18 cellular contexts compared by ENCODE assay signal in the genomic region with DNA sequence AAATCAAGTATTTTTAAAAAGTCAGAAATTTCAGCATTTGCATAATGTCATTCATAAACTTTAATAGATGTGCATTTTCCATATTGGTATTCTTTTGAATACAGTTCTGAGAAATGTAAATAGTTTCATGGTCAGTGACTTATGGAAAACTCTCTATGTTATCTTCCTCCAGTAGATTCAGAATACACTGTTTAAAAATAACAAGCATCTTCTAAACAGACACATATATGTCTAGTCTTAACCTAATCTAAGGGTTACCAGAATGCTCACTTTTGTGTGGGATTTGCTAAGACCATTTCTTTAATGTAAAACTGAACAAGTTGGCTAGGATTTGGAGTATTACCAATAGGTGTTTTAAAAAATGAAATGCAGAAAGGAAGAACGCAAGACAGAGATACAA.
DNase-seq lines count a peak whose midpoint lies in the region; TF ChIP-seq lines count a peak whose summit lies in the region.
"Had no signal": no experiment of that assay in that cellular context is flagged by ENCODE, and none has a peak within 500 bp of the region (broad histone marks: within the 10 kb centered on the region; RNA-seq: fewer than 3 reads in every experiment).

No MANE protein-coding gene starts in this region.

- H3K4me2 ChIP-seq in neural progenitor cell: no peak overlapping the region
- H3K4me2 ChIP-seq: BLaER1 had no signal

- no peaks in the 10 kb centered on the region for H3K79me2 ChIP-seq in neural progenitor cell (ENCODE audit: low read depth)

- in situ Hi-C loops in KBM-7 (cut with MboI; ENCODE audit: low pct_unique_long_range_greater_than_20kb, low sequenced_read_pairs): no loop called here
- in situ Hi-C loops in G401 (cut with HindIII; ENCODE audit: low sequenced_read_pairs): no loop called here

- H3K27me3 ChIP-seq in neural progenitor cell: no peaks in the 10 kb centered on the region
- H3K27me3 ChIP-seq: BLaER1 had no signal

- H3K36me3 ChIP-seq in neural progenitor cell: no peaks in the 10 kb centered on the region
- H3K36me3 ChIP-seq: BLaER1 had no signal

- H3K9me3 ChIP-seq in neural progenitor cell (ENCODE audit: low read depth): no peaks in the 10 kb centered on the region
- H3K9me3 ChIP-seq: BLaER1 had no signal

- CTCF ChIA-PET in activated naive CD4-positive, alpha-beta T cell treated with anti-CD3 and anti-CD28 coated beads for 36 hours (lab: Charles Lee): interaction anchor here (0.6 kb wide), 1 partner anchor 85 kb away, joined by 3 read pairs; no protein-coding TSS in a partner anchor

- H3K27ac ChIP-seq in neural progenitor cell: no peak overlapping the region
- H3K27ac ChIP-seq: BLaER1, HL-60 had no signal

- no peaks in the 10 kb centered on the region for H4K20me1 ChIP-seq in neural progenitor cell (ENCODE audit: low read depth)
- H4K20me1 ChIP-seq: BLaER1 had no signal

- TF ChIP-seq CTCF in neural progenitor cell (IDR thresholded peaks at IDR 0.05): no peak

- intact Hi-C loops in activated naive CD4-positive, alpha-beta T cell treated with anti-CD3 and anti-CD28 coated beads for 36 hours (cut with micrococcal nuclease): no loop called here

- H3K4me3 ChIP-seq in neural progenitor cell: no peak overlapping the region
- H3K4me3 ChIP-seq: BLaER1 had no signal

- peak overlapping the region; percentile 26 for H3K27ac Mint-ChIP-seq in activated naive CD4-positive, alpha-beta T cell treated with anti-CD3 and anti-CD28 coated beads, Interleukin-2, amount 50 U/mL, for 24 hours
- H3K27ac Mint-ChIP-seq in activated naive CD4-positive, alpha-beta T cell treated with anti-CD3 and anti-CD28 coated beads for 36 hours: no peak overlapping the region
- H3K27ac Mint-ChIP-seq in neural progenitor cell: no peak overlapping the region
- H3K27ac Mint-ChIP-seq: CD14-positive monocyte; CD4-positive, alpha-beta memory T cell; HFFc6 had no signal

- no peak overlapping the region for H3K4me3 Mint-ChIP-seq in activated naive CD4-positive, alpha-beta T cell treated with anti-CD3 and anti-CD28 coated beads, Interleukin-2, amount 50 U/mL, for 24 hours
- no peak overlapping the region for H3K4me3 Mint-ChIP-seq in activated naive CD4-positive, alpha-beta T cell treated with anti-CD3 and anti-CD28 coated beads for 36 hours
- no peak overlapping the region for H3K4me3 Mint-ChIP-seq in neural progenitor cell
- H3K4me3 Mint-ChIP-seq: CD14-positive monocyte; CD4-positive, alpha-beta memory T cell; HFFc6 had no signal

- H3K27me3 Mint-ChIP-seq in activated naive CD4-positive, alpha-beta T cell treated with anti-CD3 and anti-CD28 coated beads, Interleukin-2, amount 50 U/mL, for 24 hours: no peaks in the 10 kb centered on the region
- H3K27me3 Mint-ChIP-seq in activated naive CD4-positive, alpha-beta T cell treated with anti-CD3 and anti-CD28 coated beads for 36 hours (ENCODE audit: low read depth): no peaks in the 10 kb centered on the region
- peaks cover 4% of the 10 kb centered on the region for H3K27me3 Mint-ChIP-seq in neural progenitor cell (ENCODE audit: insufficient read depth, low read depth)

- no peak overlapping the region for H3K9ac ChIP-seq in neural progenitor cell
- H3K9ac ChIP-seq: BLaER1 had no signal

- no peaks in the 10 kb centered on the region for H3K36me3 Mint-ChIP-seq in activated naive CD4-positive, alpha-beta T cell treated with anti-CD3 and anti-CD28 coated beads, Interleukin-2, amount 50 U/mL, for 24 hours
- no peaks in the 10 kb centered on the region for H3K36me3 Mint-ChIP-seq in activated naive CD4-positive, alpha-beta T cell treated with anti-CD3 and anti-CD28 coated beads for 36 hours (ENCODE audit: low read depth)
- H3K36me3 Mint-ChIP-seq in neural progenitor cell: no peaks in the 10 kb centered on the region
- H3K36me3 Mint-ChIP-seq: CD14-positive monocyte; CD4-positive, alpha-beta memory T cell had no signal

- peak; percentile 25 to 31 for DNase-seq in NCI-H526 (lab: John Stamatoyannopoulos, UW)
- DNase-seq in NCI-H526 treated with DMSO at 0.1 percent for 48 hours (lab: John Stamatoyannopoulos, UW): no peak
- DNase-seq in activated naive CD4-positive, alpha-beta T cell treated with anti-CD3 and anti-CD28 coated beads for 36 hours: no peak
- peak; percentile 18 for DNase-seq in KBM-7
- no peak for DNase-seq in neural progenitor cell (ENCODE audit: low spot score)
- DNase-seq in G401 (ENCODE audit: low spot score): no peak
- DNase-seq: 8988T; CD4-positive, alpha-beta memory T cell; DMS153; DMS79; GF-D8; GOT3; H7; HFFc6 had no signal

- H3K4me1 Mint-ChIP-seq in activated naive CD4-positive, alpha-beta T cell treated with anti-CD3 and anti-CD28 coated beads, Interleukin-2, amount 50 U/mL, for 24 hours: no peaks in the 10 kb centered on the region
- H3K4me1 Mint-ChIP-seq in activated naive CD4-positive, alpha-beta T cell treated with anti-CD3 and anti-CD28 coated beads for 36 hours (ENCODE audit: low read depth): no peaks in the 10 kb centered on the region
- H3K4me1 Mint-ChIP-seq in neural progenitor cell: no peaks in the 10 kb centered on the region
- H3K4me1 Mint-ChIP-seq: CD14-positive monocyte; CD4-positive, alpha-beta memory T cell had no signal

- peaks cover 14% of the 10 kb centered on the region for H3F3A ChIP-seq in neural progenitor cell (ENCODE audit: low read depth)

- no peaks in the 10 kb centered on the region for H3K9me3 Mint-ChIP-seq in activated naive CD4-positive, alpha-beta T cell treated with anti-CD3 and anti-CD28 coated beads, Interleukin-2, amount 50 U/mL, for 24 hours
- H3K9me3 Mint-ChIP-seq in activated naive CD4-positive, alpha-beta T cell treated with anti-CD3 and anti-CD28 coated beads for 36 hours: no peaks in the 10 kb centered on the region
- H3K9me3 Mint-ChIP-seq in neural progenitor cell: no peaks in the 10 kb centered on the region
- H3K9me3 Mint-ChIP-seq: HFFc6 had no signal

- H2AFZ ChIP-seq in neural progenitor cell (replicated peaks): peak overlapping the region; percentile 1

- H3K4me1 ChIP-seq in neural progenitor cell: no peaks in the 10 kb centered on the region
- H3K4me1 ChIP-seq: BLaER1 had no signal

Comparison
In these comparisons a context has a peak if more than half of its experiments do, and no peak if none do; other contexts are left out.
1. DNase-seq: peak in NCI-H526 (2 of 2) and KBM-7 (single experiment); none in NCI-H526 treated with DMSO at 0.1 percent for 48 hours (single experiment), activated naive CD4-positive, alpha-beta T cell treated with anti-CD3 and anti-CD28 coated beads for 36 hours (single experiment), neural progenitor cell (single experiment) and G401 (single experiment).